In the genomic region with DNA sequence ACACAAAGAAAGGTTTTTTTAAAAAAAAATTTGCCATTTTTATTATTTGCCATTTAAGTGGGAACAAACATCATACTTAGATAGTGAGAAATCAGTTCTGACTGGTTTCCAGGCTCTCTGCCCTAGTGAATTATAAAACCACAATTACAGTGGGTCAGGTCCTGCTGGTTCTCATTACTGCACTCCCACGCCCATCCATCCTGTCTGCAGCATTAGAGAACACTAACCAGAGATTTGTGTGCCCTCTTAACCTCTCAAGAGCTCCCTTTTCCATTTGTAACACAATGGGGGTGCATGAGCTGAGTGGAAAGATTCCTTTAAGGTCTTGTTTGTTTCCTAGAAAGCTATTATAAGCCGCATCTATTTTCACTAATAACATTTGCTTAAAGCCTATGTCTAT, we compare ENCODE assay signal across 19 cellular contexts.
DNase-seq lines count a peak whose midpoint lies in the region; ATAC-seq and TF ChIP-seq lines count a peak whose summit lies in the region.
"Had no signal": no experiment of that assay in that cellular context is flagged by ENCODE, and none has a peak within 500 bp of the region (broad histone marks: within the 10 kb centered on the region; RNA-seq: fewer than 3 reads in every experiment).

No MANE protein-coding gene starts in this region.

- H3K9me3 ChIP-seq in cardiac muscle cell (ENCODE audit: low read depth) (no peaks in the 10 kb centered on the region), prostate gland (no peaks in the 10 kb centered on the region)
- H3K9me3 ChIP-seq: A549, ascending aorta had no signal

- TF ChIP-seq POLR2A in prostate gland (IDR thresholded peaks at IDR 0.05): no peak

- ATAC-seq in left cardiac atrium (no peak), HG03196 (IDR thresholded peaks at IDR 0.05; ENCODE audit: unreplicated experiment) (no peak)
- no peak for ATAC-seq in activated T-helper 17 cell treated with anti-CD3 and anti-CD28 coated beads, Interleukin-2, amount 50 U/mL, for 72 hours (replicated peaks)
- ATAC-seq: A549; stimulated activated memory B cell treated with anti-CD40 and anti-IgM and Interleukin-4, amounts not matched to agents 10 μg/mL and 1 μg/mL and 100 μg/mL, for 72 hours had no signal

- H3K4me3 Mint-ChIP-seq in activated T-helper 17 cell treated with anti-CD3 and anti-CD28 coated beads, Interleukin-2, amount 50 U/mL, for 72 hours: no peak overlapping the region
- H3K4me3 Mint-ChIP-seq: activated naive CD8-positive, alpha-beta T cell; B cell; stimulated activated memory B cell treated with anti-CD40 and anti-IgM and Interleukin-4, amounts not matched to agents 10 μg/mL and 1 μg/mL and 100 μg/mL, for 72 hours had no signal

- peak overlapping the region; percentile 83 for H3K27ac ChIP-seq in cardiac muscle cell
- H3K27ac ChIP-seq in prostate gland: no peak overlapping the region
- H3K27ac ChIP-seq: A549, ascending aorta had no signal

- H3K4me1 Mint-ChIP-seq in activated T-helper 17 cell treated with anti-CD3 and anti-CD28 coated beads, Interleukin-2, amount 50 U/mL, for 72 hours: no peaks in the 10 kb centered on the region
- H3K4me1 Mint-ChIP-seq: B cell; stimulated activated memory B cell treated with anti-CD40 and anti-IgM and Interleukin-4, amounts not matched to agents 10 μg/mL and 1 μg/mL and 100 μg/mL, for 72 hours had no signal

- 51% methylated on average over 2 of the region's 2 CpGs for WGBS in prostate gland

- H3K4me1 ChIP-seq in cardiac muscle cell (ENCODE audit: low read depth) (peaks cover 74% of the 10 kb centered on the region), prostate gland (replicated peaks) (no peaks in the 10 kb centered on the region)
- H3K4me1 ChIP-seq: A549, ascending aorta had no signal

- intact Hi-C loops in left cardiac atrium (cut with DNase I): no loop called here
- intact Hi-C loops in prostate gland (cut with DNase I): no loop called here
- intact Hi-C loops in posterior vena cava (cut with DNase I): no loop called here

- H3K4me3 ChIP-seq in cardiac muscle cell: peak overlapping the region; percentile 0
- H3K4me3 ChIP-seq in prostate gland: no peak overlapping the region
- H3K4me3 ChIP-seq: A549, ascending aorta had no signal

- H3K36me3 ChIP-seq in cardiac muscle cell (no peaks in the 10 kb centered on the region), prostate gland (no peaks in the 10 kb centered on the region)
- H3K36me3 ChIP-seq: ascending aorta had no signal

- H3K36me3 Mint-ChIP-seq in activated T-helper 17 cell treated with anti-CD3 and anti-CD28 coated beads, Interleukin-2, amount 50 U/mL, for 72 hours (ENCODE audit: low read depth): no peaks in the 10 kb centered on the region
- H3K36me3 Mint-ChIP-seq: activated naive CD8-positive, alpha-beta T cell; stimulated activated memory B cell treated with anti-CD40 and anti-IgM and Interleukin-4, amounts not matched to agents 10 μg/mL and 1 μg/mL and 100 μg/mL, for 72 hours had no signal

- H3K27me3 ChIP-seq in cardiac muscle cell (no peaks in the 10 kb centered on the region), prostate gland (replicated peaks; ENCODE audit: insufficient read depth) (no peaks in the 10 kb centered on the region)
- H3K27me3 ChIP-seq: ascending aorta had no signal

- DNase-seq in cardiac muscle cell (ENCODE audit: low read depth in 1 of 2, low spot score in 1 of 2) (peak in 1 of 2 donors; percentile 92), left cardiac atrium (no peak), NCI-H69 (lab: John Stamatoyannopoulos, UW) (peak; percentile 89), iPS-NIHi7 (ENCODE audit: extremely low spot score) (peak; percentile 16), prostate gland (ENCODE audit: low spot score) (no peak), posterior vena cava (ENCODE audit: low spot score) (no peak)
- DNase-seq: activated CD8-positive, alpha-beta memory T cell treated with anti-CD3 and anti-CD28 coated beads, Interleukin-2, amount 50 U/mL, for 4 hours; caudate nucleus; dermis blood vessel endothelial cell; mammary epithelial cell; NCI-H524 treated with DMSO at 0.1 percent for 48 hours; stimulated activated CD4-positive, alpha-beta T cell treated with anti-CD3 and anti-CD28 coated beads, Interleukin-2, amount 100 ng/mL, for 48 hours had no signal

- H3K9me3 Mint-ChIP-seq in activated T-helper 17 cell treated with anti-CD3 and anti-CD28 coated beads, Interleukin-2, amount 50 U/mL, for 72 hours: peaks cover 19% of the 10 kb centered on the region
- H3K9me3 Mint-ChIP-seq: stimulated activated memory B cell treated with anti-CD40 and anti-IgM and Interleukin-4, amounts not matched to agents 10 μg/mL and 1 μg/mL and 100 μg/mL, for 72 hours had no signal

- no peaks in the 10 kb centered on the region for H3K27me3 Mint-ChIP-seq in activated T-helper 17 cell treated with anti-CD3 and anti-CD28 coated beads, Interleukin-2, amount 50 U/mL, for 72 hours
- H3K27me3 Mint-ChIP-seq: activated naive CD8-positive, alpha-beta T cell; B cell; stimulated activated memory B cell treated with anti-CD40 and anti-IgM and Interleukin-4, amounts not matched to agents 10 μg/mL and 1 μg/mL and 100 μg/mL, for 72 hours had no signal

- no peak overlapping the region for H3K27ac Mint-ChIP-seq in activated T-helper 17 cell treated with anti-CD3 and anti-CD28 coated beads, Interleukin-2, amount 50 U/mL, for 72 hours
- H3K27ac Mint-ChIP-seq: activated naive CD8-positive, alpha-beta T cell; B cell; stimulated activated memory B cell treated with anti-CD40 and anti-IgM and Interleukin-4, amounts not matched to agents 10 μg/mL and 1 μg/mL and 100 μg/mL, for 72 hours had no signal

- TF ChIP-seq CTCF in cardiac muscle cell (IDR thresholded peaks at IDR 0.05; ENCODE audit: low read depth, low read length) (no peak), prostate gland (IDR thresholded peaks at IDR 0.05) (no peak)

Comparison
In these comparisons a context has a peak if more than half of its experiments do, and no peak if none do; other contexts are left out.
1. DNase-seq: peak in NCI-H69 (single experiment) and iPS-NIHi7 (single experiment); none in left cardiac atrium (single experiment), prostate gland (single experiment) and posterior vena cava (single experiment).